Comparison of ENCODE assay signal across 18 cellular contexts in the genomic region with DNA sequence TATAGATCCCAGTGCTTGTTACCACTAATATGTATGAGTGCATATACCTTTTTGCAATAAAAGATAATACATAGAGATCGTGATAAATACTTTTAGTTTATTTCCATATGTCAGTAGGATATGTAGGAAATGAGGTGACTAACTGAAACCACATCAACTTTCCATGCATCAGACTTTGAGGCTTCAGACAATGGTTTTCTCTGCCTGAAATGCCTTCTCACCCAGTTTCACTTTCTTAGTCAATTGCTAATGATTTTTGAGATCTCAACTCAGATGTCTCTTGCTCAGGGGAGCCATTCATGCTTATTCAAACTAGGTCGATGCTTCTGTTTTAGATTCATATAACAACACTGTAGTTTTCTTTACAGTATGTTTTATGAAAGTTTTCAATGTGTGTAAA.
DNase-seq lines count a peak whose midpoint lies in the region; ATAC-seq and TF ChIP-seq lines count a peak whose summit lies in the region.
"Had no signal": no experiment of that assay in that cellular context is flagged by ENCODE, and none has a peak within 500 bp of the region (broad histone marks: within the 10 kb centered on the region; RNA-seq: fewer than 3 reads in every experiment).

No MANE protein-coding gene starts in this region.

- no peak overlapping the region for H3K4me2 ChIP-seq in osteoblast (ENCODE audit: insufficient read depth, low read length)

- no peak overlapping the region for H3K4me3 ChIP-seq in skeletal muscle cell (ENCODE audit: low read depth, low read length)
- no peak overlapping the region for H3K4me3 ChIP-seq in osteoblast (ENCODE audit: insufficient read depth, low read length)
- H3K4me3 ChIP-seq: gastroesophageal sphincter had no signal

- no peak overlapping the region for H2AFZ ChIP-seq in osteoblast (ENCODE audit: low read length)

- H4K20me1 ChIP-seq in osteoblast (ENCODE audit: insufficient read depth, low read length): no peaks in the 10 kb centered on the region

- no peaks in the 10 kb centered on the region for H3K79me2 ChIP-seq in osteoblast (ENCODE audit: insufficient read depth, low read length)

- no peak for TF ChIP-seq CTCF in GM20000 (IDR thresholded peaks at IDR 0.05; ENCODE audit: extremely low read depth, missing control alignments)
- TF ChIP-seq CTCF in osteoblast (IDR thresholded peaks at IDR 0.05; ENCODE audit: extremely low read depth, low read depth, low read length): no peak

- DNase-seq in GM20000 (ENCODE audit: low spot score) (peak; percentile 22), OCI-M1 (lab: John Stamatoyannopoulos, UW) (peak; percentile 77), skeletal muscle cell (ENCODE audit: low read depth) (peak; percentile 5), GM19238 (ENCODE audit: insufficient read length, low spot score) (no peak), osteoblast (ENCODE audit: insufficient read length, low spot score, missing footprints) (no peak), substantia nigra (lab: John Stamatoyannopoulos, UW) (no peak)
- DNase-seq: activated CD8-positive, alpha-beta T cell treated with anti-CD3 and anti-CD28 coated beads, Interleukin-2, amount 10 ng/mL, durations not matched to agents 7 days and 5 days; activated gamma-delta T cell; brain microvascular endothelial cell; effector CD8-positive, alpha-beta T cell; immature natural killer cell; NCI-H1436 treated with DMSO at 0.1 percent for 48 hours; NCI-H526 treated with DMSO at 0.1 percent for 48 hours; nucleus accumbens had no signal

- peak; percentile 49 for ATAC-seq in HG03175 (IDR thresholded peaks at IDR 0.05; ENCODE audit: unreplicated experiment)
- ATAC-seq: activated CD8-positive, alpha-beta T cell treated with anti-CD3 and anti-CD28 coated beads, Interleukin-2, amount 10 ng/mL, durations not matched to agents 7 days and 5 days; gastroesophageal sphincter; HepG2 had no signal

- H3K9me3 ChIP-seq in osteoblast (ENCODE audit: low read depth, low read length): peaks cover 2% of the 10 kb centered on the region
- H3K9me3 ChIP-seq: gastroesophageal sphincter had no signal

- H3K27me3 ChIP-seq in osteoblast (ENCODE audit: insufficient read depth, low read length): no peaks in the 10 kb centered on the region
- H3K27me3 ChIP-seq: brain microvascular endothelial cell, gastroesophageal sphincter had no signal

- no peaks in the 10 kb centered on the region for H3K36me3 ChIP-seq in osteoblast (ENCODE audit: insufficient read depth, low read length)
- H3K36me3 ChIP-seq: brain microvascular endothelial cell, gastroesophageal sphincter had no signal

- no peaks in the 10 kb centered on the region for H3K4me1 ChIP-seq in osteoblast (ENCODE audit: insufficient read depth, low read length)
- H3K4me1 ChIP-seq: gastroesophageal sphincter had no signal

- no peak overlapping the region for H3K27ac ChIP-seq in osteoblast (ENCODE audit: low read depth, low read length)
- no peak overlapping the region for H3K27ac ChIP-seq in substantia nigra (ENCODE audit: low read depth, low read length, poor library complexity, severe bottlenecking)
- H3K27ac ChIP-seq: brain microvascular endothelial cell, C4-2B, gastroesophageal sphincter had no signal

Comparison
In these comparisons a context has a peak if more than half of its experiments do, and no peak if none do; other contexts are left out.
1. DNase-seq: peak in GM20000 (single experiment), OCI-M1 (single experiment) and skeletal muscle cell (single experiment); none in GM19238 (single experiment), osteoblast (single experiment) and substantia nigra (0 of 49).